8 cellular contexts compared by ENCODE assay signal in the genomic region with DNA sequence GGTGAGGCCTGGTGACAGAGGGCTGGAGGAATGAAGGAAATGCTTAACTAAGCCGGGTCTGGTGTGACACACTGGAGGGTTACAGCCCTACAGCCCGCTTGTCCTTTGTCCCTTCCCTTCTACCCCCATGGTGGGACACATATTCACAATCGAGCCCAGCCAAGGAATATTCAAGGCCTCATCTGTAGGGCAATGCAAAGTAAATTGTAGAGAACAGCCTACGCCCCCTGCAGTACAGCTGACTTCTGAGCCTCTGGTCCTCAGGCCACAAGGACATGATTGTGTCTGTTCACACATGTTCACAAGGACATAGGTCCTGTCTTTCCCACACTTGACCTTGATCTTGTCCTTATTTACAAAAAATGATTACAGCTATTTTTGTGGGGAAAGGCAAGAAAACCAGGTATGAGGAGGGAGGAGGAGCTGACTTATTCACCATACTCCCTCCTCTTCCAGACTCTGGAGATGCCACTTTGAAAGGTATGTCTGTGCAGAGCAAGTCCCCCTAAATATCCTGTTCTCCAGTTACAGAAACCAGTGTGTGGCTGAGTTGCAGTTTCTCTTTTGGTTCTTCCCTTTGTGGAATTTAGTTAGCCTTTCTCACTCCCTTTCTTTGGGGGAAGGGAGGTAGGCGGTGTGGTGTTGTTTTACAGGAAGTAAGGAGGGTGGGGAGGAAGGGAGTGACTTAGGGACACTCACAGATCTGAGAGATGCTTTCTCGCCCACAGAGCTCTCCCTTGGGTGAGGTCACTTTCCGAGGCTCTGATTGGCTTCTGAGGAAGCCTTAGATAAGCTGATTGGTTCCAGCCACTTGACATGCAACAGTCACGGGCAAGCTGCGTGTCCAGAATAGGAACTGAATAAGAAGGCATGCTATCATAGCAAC. TPM values are rescaled to one million over a fixed set of nuclear protein-coding genes. Genes with fewer than 3 reads are reported as not detected.
DNase-seq lines count a peak whose midpoint lies in the region; ATAC-seq and TF ChIP-seq lines count a peak whose summit lies in the region.

No MANE protein-coding gene starts in this region.

- H3K4me3 ChIP-seq in GM12875 (ENCODE audit: low read depth, low read length) (peak overlapping the region; percentile 31), astrocyte of the cerebellum (ENCODE audit: low read depth, low read length) (peak overlapping the region; percentile 21)

- TF ChIP-seq CTCF in GM12875 (IDR thresholded peaks at IDR 0.05; ENCODE audit: borderline replicate concordance, insufficient read depth, low read depth, low read length), result peak; percentile 50; the same call in 1 of the 2 replicates
- peak; percentile 44 for TF ChIP-seq CTCF in astrocyte of the cerebellum (IDR thresholded peaks at IDR 0.05; ENCODE audit: low read depth, low read length, missing control alignments)

- DNase-seq in NCI-H1417 treated with DMSO at 0.1 percent for 48 hours (lab: John Stamatoyannopoulos, UW) (peak; percentile 81), T-helper 2 cell (peak in 4 of 5 experiments; percentile 60 to 97 (median 68)), astrocyte of the cerebellum (ENCODE audit: low read depth) (peak; percentile 99), hippocampal formation (lab: John Stamatoyannopoulos, UW) (peak; percentile 87 to 94), renal cortical epithelial cell (ENCODE audit: low read depth) (peak; percentile 99), NCI-H1092 (lab: John Stamatoyannopoulos, UW) (no peak)

- in situ Hi-C loops in astrocyte of the cerebellum (cut with HindIII; ENCODE audit: low sequenced_read_pairs), result no loop called here

- ATAC-seq in HG02759 (IDR thresholded peaks at IDR 0.05; ENCODE audit: unreplicated experiment), result peak; percentile 94

RNA-seq across cellular contexts. Expression of a gene that starts 14.6 kb away (rescaled TPM):
- 8.9 and 12.4 TPM in 2 replicates for total RNA-seq in renal cortical epithelial cell

RNA-seq across cellular contexts. Expression of a gene that starts 14.7 kb away (rescaled TPM):
- 0.15 TPM in 1 of 2 replicates, not detected in the other for total RNA-seq in renal cortical epithelial cell

RNA-seq across cellular contexts. Expression of a gene that starts 17.3 kb away (rescaled TPM):
- total RNA-seq in renal cortical epithelial cell, result 294 and 1,145 TPM in 2 replicates

RNA-seq across cellular contexts. Expression of a gene that starts 21.3 kb away (rescaled TPM):
- total RNA-seq in renal cortical epithelial cell, result 15.8 TPM in 2 replicates

RNA-seq across cellular contexts. Expression of a gene that starts 42.4 kb away (rescaled TPM):
- total RNA-seq in renal cortical epithelial cell, result not detected in 2 replicates
